Comparison of ENCODE assay signal across 10 cellular contexts in the genomic region with DNA sequence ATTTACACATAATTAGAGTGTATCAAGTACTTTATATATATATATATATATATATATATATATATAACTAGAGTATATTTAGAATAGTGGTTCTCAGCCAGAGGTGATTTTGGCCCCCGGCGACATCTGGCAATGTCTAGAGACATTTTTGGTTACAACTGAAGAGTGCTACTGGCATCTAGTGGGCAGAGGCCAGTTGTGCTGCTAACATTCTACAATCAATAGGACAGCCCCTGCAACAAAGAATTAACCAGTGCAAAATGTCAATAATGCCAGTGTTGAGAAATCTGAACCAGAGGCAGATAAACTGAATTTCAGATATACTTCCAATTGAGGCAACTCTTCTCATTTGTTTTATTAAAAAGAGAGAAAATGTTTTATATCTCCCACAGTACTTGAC. TPM values are rescaled to one million over a fixed set of nuclear protein-coding genes. Genes with fewer than 3 reads are reported as not detected.
DNase-seq lines count a peak whose midpoint lies in the region; ATAC-seq and FAIRE-seq lines count a peak whose summit lies in the region.
"Had no signal": no experiment of that assay in that cellular context is flagged by ENCODE, and none has a peak within 500 bp of the region (broad histone marks: within the 10 kb centered on the region; RNA-seq: fewer than 3 reads in every experiment).

No MANE protein-coding gene starts in this region.

- POLR2A ChIA-PET in activated CD4-positive, alpha-beta memory T cell treated with anti-CD3 and anti-CD28 coated beads, Interleukin-2, amount 10 ng/mL, durations not matched to agents 7 days and 5 days (lab: Charles Lee), result interaction anchor here (1.4 to 1.9 kb wide), 3 partner anchors 9 to 41 kb away, joined by 3 to 5 read pairs (median 5); no protein-coding TSS in a partner anchor

- peak; percentile 68 for DNase-seq in DMS 273 (lab: John Stamatoyannopoulos, UW; ENCODE audit: unreplicated experiment)
- no peak for DNase-seq in DMS 273 treated with DMSO at 0.1 percent for 48 hours (lab: John Stamatoyannopoulos, UW)
- DNase-seq in activated CD4-positive, alpha-beta memory T cell treated with anti-CD3 and anti-CD28 coated beads, Interleukin-2, amount 10 ng/mL, durations not matched to agents 7 days and 5 days, result peak; percentile 32
- peak; percentile 31 to 73 (median 61) for DNase-seq in right cardiac atrium
- peak; percentile 9 for DNase-seq in urothelium cell line (ENCODE audit: low spot score)
- DNase-seq in posterior vena cava (ENCODE audit: low spot score), result no peak

- H3K27ac ChIP-seq in right cardiac atrium (ENCODE audit: low read length), result no peak overlapping the region
- H3K27ac ChIP-seq: 22Rv1 had no signal

- peak overlapping the region in 2 of 3 donors; percentile 10 to 76 for H3K27ac Mint-ChIP-seq in IgD-negative memory B cell
- no peak overlapping the region for H3K27ac Mint-ChIP-seq in activated CD4-positive, alpha-beta memory T cell treated with anti-CD3 and anti-CD28 coated beads, Interleukin-2, amount 10 ng/mL, durations not matched to agents 7 days and 5 days

- no peaks in the 10 kb centered on the region for H3K4me1 ChIP-seq in right cardiac atrium (ENCODE audit: control insufficient read depth, insufficient read depth, low read length)

- WGBS in right cardiac atrium, result 21% methylated on average over 2 of the region's 2 CpGs

- no peak overlapping the region for H3K4me3 Mint-ChIP-seq in IgD-negative memory B cell
- no peak overlapping the region for H3K4me3 Mint-ChIP-seq in activated CD4-positive, alpha-beta memory T cell treated with anti-CD3 and anti-CD28 coated beads, Interleukin-2, amount 10 ng/mL, durations not matched to agents 7 days and 5 days

- FAIRE-seq in urothelium cell line (lab: Jason Lieb, UNC), result no peak
- FAIRE-seq: TTC549 had no signal

- peaks cover 34 to 40% (median 37%) of the 10 kb centered on the region in 3 donors for H3K4me1 Mint-ChIP-seq in IgD-negative memory B cell
- H3K4me1 Mint-ChIP-seq in activated CD4-positive, alpha-beta memory T cell treated with anti-CD3 and anti-CD28 coated beads, Interleukin-2, amount 10 ng/mL, durations not matched to agents 7 days and 5 days, result peaks cover 35% of the 10 kb centered on the region

- CTCF ChIA-PET in activated CD4-positive, alpha-beta memory T cell treated with anti-CD3 and anti-CD28 coated beads, Interleukin-2, amount 10 ng/mL, durations not matched to agents 7 days and 5 days (lab: Charles Lee), result interaction anchor here (0.6 to 1.3 kb wide), 9 partner anchors 11 to 253 kb away, joined by 3 to 5 read pairs (median 3); no protein-coding TSS in a partner anchor

- H3K27me3 ChIP-seq in right cardiac atrium (ENCODE audit: control insufficient read depth, insufficient read depth), result no peaks in the 10 kb centered on the region

- H3K9me3 Mint-ChIP-seq in IgD-negative memory B cell, result peaks cover 0 to 13% (median 2%) of the 10 kb centered on the region in 3 donors
- H3K9me3 Mint-ChIP-seq in activated CD4-positive, alpha-beta memory T cell treated with anti-CD3 and anti-CD28 coated beads, Interleukin-2, amount 10 ng/mL, durations not matched to agents 7 days and 5 days, result no peaks in the 10 kb centered on the region

- intact Hi-C loops in right cardiac atrium (cut with DNase I), result no loop called here
- intact Hi-C loops in posterior vena cava (cut with DNase I), result no loop called here

- H3K36me3 Mint-ChIP-seq in IgD-negative memory B cell, result peaks cover 16% of the 10 kb centered on the region
- H3K36me3 Mint-ChIP-seq in activated CD4-positive, alpha-beta memory T cell treated with anti-CD3 and anti-CD28 coated beads, Interleukin-2, amount 10 ng/mL, durations not matched to agents 7 days and 5 days (ENCODE audit: low read depth), result peaks cover 80% of the 10 kb centered on the region

- ATAC-seq in GM19455 (IDR thresholded peaks at IDR 0.05; ENCODE audit: unreplicated experiment), result peak; percentile 73
- ATAC-seq in right cardiac atrium, result peak; percentile 73 to 84

- H3K27me3 Mint-ChIP-seq in IgD-negative memory B cell, result no peaks in the 10 kb centered on the region
- no peaks in the 10 kb centered on the region for H3K27me3 Mint-ChIP-seq in activated CD4-positive, alpha-beta memory T cell treated with anti-CD3 and anti-CD28 coated beads, Interleukin-2, amount 10 ng/mL, durations not matched to agents 7 days and 5 days

- no peaks in the 10 kb centered on the region for H3K9me3 ChIP-seq in right cardiac atrium (ENCODE audit: control insufficient read depth, low read length)

- no peak overlapping the region for H3K4me3 ChIP-seq in right cardiac atrium (ENCODE audit: low read length)

RNA-seq across cellular contexts. Expression of gene GTF2A1, which starts 8.9 kb away (rescaled TPM):
- polyA plus RNA-seq in IgD-negative memory B cell, result 9.2 TPM
- total RNA-seq in activated CD4-positive, alpha-beta memory T cell treated with anti-CD3 and anti-CD28 coated beads, Interleukin-2, amount 10 ng/mL, durations not matched to agents 7 days and 5 days, result 10 to 100 TPM; 34.2 to 36.0 TPM
- total RNA-seq in right cardiac atrium, result 10 to 100 TPM; 18.2 to 20.7 (median 20.2) TPM
- 5.7 TPM for polyA plus RNA-seq in right cardiac atrium
- 10 to 100 TPM; 28.3 to 30.6 TPM for total RNA-seq in posterior vena cava

Comparison
In these comparisons a context has a peak if more than half of its experiments do, and no peak if none do; other contexts are left out.
1. DNase-seq: peak in DMS 273 (single experiment), activated CD4-positive, alpha-beta memory T cell treated with anti-CD3 and anti-CD28 coated beads, Interleukin-2, amount 10 ng/mL, durations not matched to agents 7 days and 5 days (single experiment), right cardiac atrium (3 of 3) and urothelium cell line (single experiment); none in DMS 273 treated with DMSO at 0.1 percent for 48 hours (single experiment) and posterior vena cava (single experiment).